In the genomic region with DNA sequence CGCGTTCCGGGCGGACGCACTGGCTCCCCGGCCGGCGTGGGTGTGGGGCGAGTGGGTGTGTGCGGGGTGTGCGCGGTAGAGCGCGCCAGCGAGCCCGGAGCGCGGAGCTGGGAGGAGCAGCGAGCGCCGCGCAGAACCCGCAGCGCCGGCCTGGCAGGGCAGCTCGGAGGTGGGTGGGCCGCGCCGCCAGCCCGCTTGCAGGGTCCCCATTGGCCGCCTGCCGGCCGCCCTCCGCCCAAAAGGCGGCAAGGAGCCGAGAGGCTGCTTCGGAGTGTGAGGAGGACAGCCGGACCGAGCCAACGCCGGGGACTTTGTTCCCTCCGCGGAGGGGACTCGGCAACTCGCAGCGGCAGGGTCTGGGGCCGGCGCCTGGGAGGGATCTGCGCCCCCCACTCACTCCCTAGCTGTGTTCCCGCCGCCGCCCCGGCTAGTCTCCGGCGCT, we compare ENCODE assay signal across 1 cellular context.
TF ChIP-seq lines count a peak whose summit lies in the region.

A gene (plus strand): TSS at position 264 of the 442 bp plus-strand sequence. CDS start 1,211 bp downstream, outside the sequence.

TF ChIP-seq in HepG2, 621 proteins besides CTCF, POLR2A, EP300 and RAD21 (continued from another document and continues in another):
- TF ChIP-seq, protein P1, sequence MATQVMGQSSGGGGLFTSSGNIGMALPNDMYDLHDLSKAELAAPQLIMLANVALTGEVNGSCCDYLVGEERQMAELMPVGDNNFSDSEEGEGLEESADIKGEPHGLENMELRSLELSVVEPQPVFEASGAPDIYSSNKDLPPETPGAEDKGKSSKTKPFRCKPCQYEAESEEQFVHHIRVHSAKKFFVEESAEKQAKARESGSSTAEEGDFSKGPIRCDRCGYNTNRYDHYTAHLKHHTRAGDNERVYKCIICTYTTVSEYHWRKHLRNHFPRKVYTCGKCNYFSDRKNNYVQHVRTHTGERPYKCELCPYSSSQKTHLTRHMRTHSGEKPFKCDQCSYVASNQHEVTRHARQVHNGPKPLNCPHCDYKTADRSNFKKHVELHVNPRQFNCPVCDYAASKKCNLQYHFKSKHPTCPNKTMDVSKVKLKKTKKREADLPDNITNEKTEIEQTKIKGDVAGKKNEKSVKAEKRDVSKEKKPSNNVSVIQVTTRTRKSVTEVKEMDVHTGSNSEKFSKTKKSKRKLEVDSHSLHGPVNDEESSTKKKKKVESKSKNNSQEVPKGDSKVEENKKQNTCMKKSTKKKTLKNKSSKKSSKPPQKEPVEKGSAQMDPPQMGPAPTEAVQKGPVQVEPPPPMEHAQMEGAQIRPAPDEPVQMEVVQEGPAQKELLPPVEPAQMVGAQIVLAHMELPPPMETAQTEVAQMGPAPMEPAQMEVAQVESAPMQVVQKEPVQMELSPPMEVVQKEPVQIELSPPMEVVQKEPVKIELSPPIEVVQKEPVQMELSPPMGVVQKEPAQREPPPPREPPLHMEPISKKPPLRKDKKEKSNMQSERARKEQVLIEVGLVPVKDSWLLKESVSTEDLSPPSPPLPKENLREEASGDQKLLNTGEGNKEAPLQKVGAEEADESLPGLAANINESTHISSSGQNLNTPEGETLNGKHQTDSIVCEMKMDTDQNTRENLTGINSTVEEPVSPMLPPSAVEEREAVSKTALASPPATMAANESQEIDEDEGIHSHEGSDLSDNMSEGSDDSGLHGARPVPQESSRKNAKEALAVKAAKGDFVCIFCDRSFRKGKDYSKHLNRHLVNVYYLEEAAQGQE (IDR thresholded peaks at IDR 0.05; ENCODE audit: borderline replicate concordance in 1 of 2, low read depth in 1 of 2, low read length in 2 of 2), result 0 out of 4 replicates have a peak, but pooled peaks of 1 of the 2 experiments have one; percentile 27
- no peak for TF ChIP-seq ZNF343 (CRISPR knock-in tag; IDR thresholded peaks at IDR 0.05)
- TF ChIP-seq KLF12 (CRISPR knock-in tag; IDR thresholded peaks at IDR 0.05; ENCODE audit: borderline replicate concordance), result peak; percentile 73; the same call in 1 of the 2 replicates
- TF ChIP-seq, protein P2, sequence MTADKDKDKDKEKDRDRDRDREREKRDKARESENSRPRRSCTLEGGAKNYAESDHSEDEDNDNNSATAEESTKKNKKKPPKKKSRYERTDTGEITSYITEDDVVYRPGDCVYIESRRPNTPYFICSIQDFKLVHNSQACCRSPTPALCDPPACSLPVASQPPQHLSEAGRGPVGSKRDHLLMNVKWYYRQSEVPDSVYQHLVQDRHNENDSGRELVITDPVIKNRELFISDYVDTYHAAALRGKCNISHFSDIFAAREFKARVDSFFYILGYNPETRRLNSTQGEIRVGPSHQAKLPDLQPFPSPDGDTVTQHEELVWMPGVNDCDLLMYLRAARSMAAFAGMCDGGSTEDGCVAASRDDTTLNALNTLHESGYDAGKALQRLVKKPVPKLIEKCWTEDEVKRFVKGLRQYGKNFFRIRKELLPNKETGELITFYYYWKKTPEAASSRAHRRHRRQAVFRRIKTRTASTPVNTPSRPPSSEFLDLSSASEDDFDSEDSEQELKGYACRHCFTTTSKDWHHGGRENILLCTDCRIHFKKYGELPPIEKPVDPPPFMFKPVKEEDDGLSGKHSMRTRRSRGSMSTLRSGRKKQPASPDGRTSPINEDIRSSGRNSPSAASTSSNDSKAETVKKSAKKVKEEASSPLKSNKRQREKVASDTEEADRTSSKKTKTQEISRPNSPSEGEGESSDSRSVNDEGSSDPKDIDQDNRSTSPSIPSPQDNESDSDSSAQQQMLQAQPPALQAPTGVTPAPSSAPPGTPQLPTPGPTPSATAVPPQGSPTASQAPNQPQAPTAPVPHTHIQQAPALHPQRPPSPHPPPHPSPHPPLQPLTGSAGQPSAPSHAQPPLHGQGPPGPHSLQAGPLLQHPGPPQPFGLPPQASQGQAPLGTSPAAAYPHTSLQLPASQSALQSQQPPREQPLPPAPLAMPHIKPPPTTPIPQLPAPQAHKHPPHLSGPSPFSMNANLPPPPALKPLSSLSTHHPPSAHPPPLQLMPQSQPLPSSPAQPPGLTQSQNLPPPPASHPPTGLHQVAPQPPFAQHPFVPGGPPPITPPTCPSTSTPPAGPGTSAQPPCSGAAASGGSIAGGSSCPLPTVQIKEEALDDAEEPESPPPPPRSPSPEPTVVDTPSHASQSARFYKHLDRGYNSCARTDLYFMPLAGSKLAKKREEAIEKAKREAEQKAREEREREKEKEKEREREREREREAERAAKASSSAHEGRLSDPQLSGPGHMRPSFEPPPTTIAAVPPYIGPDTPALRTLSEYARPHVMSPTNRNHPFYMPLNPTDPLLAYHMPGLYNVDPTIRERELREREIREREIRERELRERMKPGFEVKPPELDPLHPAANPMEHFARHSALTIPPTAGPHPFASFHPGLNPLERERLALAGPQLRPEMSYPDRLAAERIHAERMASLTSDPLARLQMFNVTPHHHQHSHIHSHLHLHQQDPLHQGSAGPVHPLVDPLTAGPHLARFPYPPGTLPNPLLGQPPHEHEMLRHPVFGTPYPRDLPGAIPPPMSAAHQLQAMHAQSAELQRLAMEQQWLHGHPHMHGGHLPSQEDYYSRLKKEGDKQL (CRISPR knock-in tag; IDR thresholded peaks at IDR 0.05; ENCODE audit: low read depth), result no peak
- peak; percentile 38; the same call in 1 of the 2 replicates for TF ChIP-seq ZNF768 (CRISPR knock-in tag; IDR thresholded peaks at IDR 0.05)
- TF ChIP-seq ZNF670 (CRISPR knock-in tag; IDR thresholded peaks at IDR 0.05; ENCODE audit: borderline replicate concordance), result 0 out of 2 replicates have a peak, but pooled peaks have one; percentile 52
- no peak for TF ChIP-seq NR2F2 (IDR thresholded peaks at IDR 0.05; ENCODE audit: borderline replicate concordance, low read depth)
- no peak for TF ChIP-seq ARNT (IDR thresholded peaks at IDR 0.05)
- TF ChIP-seq DNMT1 (CRISPR knock-in tag; IDR thresholded peaks at IDR 0.05), result 0 out of 2 replicates have a peak, but pooled peaks have one; percentile 59
- TF ChIP-seq FOXJ3 (CRISPR knock-in tag; IDR thresholded peaks at IDR 0.05; ENCODE audit: borderline replicate concordance), result no peak
- peak; percentile 56 for TF ChIP-seq XRCC5 (optimal IDR thresholded peaks at IDR 0.05; ENCODE audit: low read length)
- TF ChIP-seq GPN1 (CRISPR knock-in tag; IDR thresholded peaks at IDR 0.05; ENCODE audit: borderline replicate concordance), result no peak
- TF ChIP-seq ZNF468 (CRISPR knock-in tag; IDR thresholded peaks at IDR 0.05), result no peak
- TF ChIP-seq ZNF33B (CRISPR knock-in tag; IDR thresholded peaks at IDR 0.05), result 0 out of 2 replicates have a peak, but pooled peaks have one; percentile 17
- no peak for TF ChIP-seq EZH2 (conservative IDR thresholded peaks at IDR 0.05; ENCODE audit: low read depth, low read length)
- 0 out of 2 replicates have a peak, but pooled peaks have one; percentile 25 for TF ChIP-seq REPIN1 (CRISPR knock-in tag; IDR thresholded peaks at IDR 0.05; ENCODE audit: borderline replicate concordance, low read depth)
- TF ChIP-seq ZNF674 (CRISPR knock-in tag; IDR thresholded peaks at IDR 0.05; ENCODE audit: low read depth), result no peak
- TF ChIP-seq PHF8 (CRISPR knock-in tag; IDR thresholded peaks at IDR 0.05), result peak; percentile 55
- TF ChIP-seq NFYC (CRISPR knock-in tag; IDR thresholded peaks at IDR 0.05), result peak; percentile 14; the same call in 1 of the 2 replicates
- peak; percentile 62; the same call in 1 of the 2 replicates for TF ChIP-seq HOXA5 (CRISPR knock-in tag; IDR thresholded peaks at IDR 0.05)
- TF ChIP-seq ZNF501 (CRISPR knock-in tag; IDR thresholded peaks at IDR 0.05), result peak; percentile 59
- peak; percentile 38; the same call in 1 of the 2 replicates for TF ChIP-seq ARNT2 (CRISPR knock-in tag; IDR thresholded peaks at IDR 0.05; ENCODE audit: low read depth)
- TF ChIP-seq HMG20A (CRISPR knock-in tag; IDR thresholded peaks at IDR 0.05; ENCODE audit: borderline replicate concordance), result no peak
- TF ChIP-seq, protein P3, sequence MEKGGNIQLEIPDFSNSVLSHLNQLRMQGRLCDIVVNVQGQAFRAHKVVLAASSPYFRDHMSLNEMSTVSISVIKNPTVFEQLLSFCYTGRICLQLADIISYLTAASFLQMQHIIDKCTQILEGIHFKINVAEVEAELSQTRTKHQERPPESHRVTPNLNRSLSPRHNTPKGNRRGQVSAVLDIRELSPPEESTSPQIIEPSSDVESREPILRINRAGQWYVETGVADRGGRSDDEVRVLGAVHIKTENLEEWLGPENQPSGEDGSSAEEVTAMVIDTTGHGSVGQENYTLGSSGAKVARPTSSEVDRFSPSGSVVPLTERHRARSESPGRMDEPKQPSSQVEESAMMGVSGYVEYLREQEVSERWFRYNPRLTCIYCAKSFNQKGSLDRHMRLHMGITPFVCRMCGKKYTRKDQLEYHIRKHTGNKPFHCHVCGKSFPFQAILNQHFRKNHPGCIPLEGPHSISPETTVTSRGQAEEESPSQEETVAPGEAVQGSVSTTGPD (CRISPR knock-in tag; IDR thresholded peaks at IDR 0.05), result no peak
- TF ChIP-seq ZSCAN12 (CRISPR knock-in tag; IDR thresholded peaks at IDR 0.05), result no peak
- no peak; the same call in 1 of the 2 replicates for TF ChIP-seq ARHGAP35 (CRISPR knock-in tag; IDR thresholded peaks at IDR 0.05; ENCODE audit: borderline replicate concordance)
- no peak for TF ChIP-seq ASH2L (IDR thresholded peaks at IDR 0.05; ENCODE audit: insufficient read length, low read depth, low read length)
- 0 out of 2 replicates have a peak, but pooled peaks have one; percentile 37 for TF ChIP-seq ZNF274 (CRISPR knock-in tag; IDR thresholded peaks at IDR 0.05)
- TF ChIP-seq NRL (CRISPR knock-in tag; IDR thresholded peaks at IDR 0.05; ENCODE audit: borderline replicate concordance), result peak; percentile 38; the same call in 1 of the 2 replicates
- peak; percentile 49; the same call in 1 of the 2 replicates for TF ChIP-seq TARDBP (CRISPR knock-in tag; IDR thresholded peaks at IDR 0.05)
- peak; percentile 18; the same call in 1 of the 2 replicates for TF ChIP-seq SATB2 (CRISPR knock-in tag; IDR thresholded peaks at IDR 0.05)
- TF ChIP-seq ZNF138 (CRISPR knock-in tag; IDR thresholded peaks at IDR 0.05; ENCODE audit: low read depth), result peak; percentile 62; the same call in 1 of the 2 replicates
- 0 out of 2 replicates have a peak, but pooled peaks have one; percentile 32 for TF ChIP-seq MEIS2 (CRISPR knock-in tag; IDR thresholded peaks at IDR 0.05)
- TF ChIP-seq MZF1 (CRISPR knock-in tag; IDR thresholded peaks at IDR 0.05; ENCODE audit: borderline replicate concordance), result no peak
- TF ChIP-seq RFX1 (IDR thresholded peaks at IDR 0.05), result no peak
- peak; percentile 25; the same call in 1 of the 2 replicates for TF ChIP-seq SAFB2 (CRISPR knock-in tag; IDR thresholded peaks at IDR 0.05; ENCODE audit: borderline replicate concordance, low read depth)
- TF ChIP-seq PAF1 (CRISPR knock-in tag; IDR thresholded peaks at IDR 0.05), result no peak
- TF ChIP-seq CBX2 (IDR thresholded peaks at IDR 0.05; ENCODE audit: low read depth, low read length), result no peak
- TF ChIP-seq CBX2 (CRISPR knock-in tag; IDR thresholded peaks at IDR 0.05; ENCODE audit: low read depth), result no peak
- peak; percentile 53; the same call in 1 of the 2 replicates for TF ChIP-seq ZNF790 (CRISPR knock-in tag; IDR thresholded peaks at IDR 0.05; ENCODE audit: borderline replicate concordance)
- TF ChIP-seq, protein P4, sequence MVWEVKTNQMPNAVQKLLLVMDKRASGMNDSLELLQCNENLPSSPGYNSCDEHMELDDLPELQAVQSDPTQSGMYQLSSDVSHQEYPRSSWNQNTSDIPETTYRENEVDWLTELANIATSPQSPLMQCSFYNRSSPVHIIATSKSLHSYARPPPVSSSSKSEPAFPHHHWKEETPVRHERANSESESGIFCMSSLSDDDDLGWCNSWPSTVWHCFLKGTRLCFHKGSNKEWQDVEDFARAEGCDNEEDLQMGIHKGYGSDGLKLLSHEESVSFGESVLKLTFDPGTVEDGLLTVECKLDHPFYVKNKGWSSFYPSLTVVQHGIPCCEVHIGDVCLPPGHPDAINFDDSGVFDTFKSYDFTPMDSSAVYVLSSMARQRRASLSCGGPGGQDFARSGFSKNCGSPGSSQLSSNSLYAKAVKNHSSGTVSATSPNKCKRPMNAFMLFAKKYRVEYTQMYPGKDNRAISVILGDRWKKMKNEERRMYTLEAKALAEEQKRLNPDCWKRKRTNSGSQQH (CRISPR knock-in tag; IDR thresholded peaks at IDR 0.05; ENCODE audit: low read depth), result 0 out of 2 replicates have a peak, but pooled peaks have one; percentile 37
- 0 out of 2 replicates have a peak, but pooled peaks have one; percentile 48 for TF ChIP-seq HES4 (CRISPR knock-in tag; IDR thresholded peaks at IDR 0.05; ENCODE audit: borderline replicate concordance)
- TF ChIP-seq ZBTB21 (CRISPR knock-in tag; IDR thresholded peaks at IDR 0.05), result no peak
- TF ChIP-seq MIXL1 (CRISPR knock-in tag; IDR thresholded peaks at IDR 0.05), result no peak
- TF ChIP-seq, protein P5, sequence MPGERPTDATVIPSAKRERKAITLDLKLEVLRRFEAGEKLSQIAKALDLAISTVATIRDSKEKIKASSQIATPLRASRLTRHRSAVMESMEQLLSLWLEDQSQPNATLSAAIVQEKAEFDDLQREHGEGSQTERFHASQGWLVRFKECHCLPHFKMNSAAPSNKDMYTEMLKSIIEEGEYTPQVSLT (CRISPR knock-in tag; IDR thresholded peaks at IDR 0.05; ENCODE audit: borderline replicate concordance, low read depth), result no peak
- TF ChIP-seq CCDC6 (CRISPR knock-in tag; IDR thresholded peaks at IDR 0.05), result peak; percentile 46; the same call in 1 of the 2 replicates
- no peak for TF ChIP-seq ZNF331 (CRISPR knock-in tag; IDR thresholded peaks at IDR 0.05)
- TF ChIP-seq, protein P6, sequence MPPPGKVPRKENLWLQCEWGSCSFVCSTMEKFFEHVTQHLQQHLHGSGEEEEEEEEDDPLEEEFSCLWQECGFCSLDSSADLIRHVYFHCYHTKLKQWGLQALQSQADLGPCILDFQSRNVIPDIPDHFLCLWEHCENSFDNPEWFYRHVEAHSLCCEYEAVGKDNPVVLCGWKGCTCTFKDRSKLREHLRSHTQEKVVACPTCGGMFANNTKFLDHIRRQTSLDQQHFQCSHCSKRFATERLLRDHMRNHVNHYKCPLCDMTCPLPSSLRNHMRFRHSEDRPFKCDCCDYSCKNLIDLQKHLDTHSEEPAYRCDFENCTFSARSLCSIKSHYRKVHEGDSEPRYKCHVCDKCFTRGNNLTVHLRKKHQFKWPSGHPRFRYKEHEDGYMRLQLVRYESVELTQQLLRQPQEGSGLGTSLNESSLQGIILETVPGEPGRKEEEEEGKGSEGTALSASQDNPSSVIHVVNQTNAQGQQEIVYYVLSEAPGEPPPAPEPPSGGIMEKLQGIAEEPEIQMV (CRISPR knock-in tag; IDR thresholded peaks at IDR 0.05; ENCODE audit: low read depth), result peak; percentile 48; the same call in 1 of the 2 replicates
- TF ChIP-seq BORCS8-MEF2B (CRISPR knock-in tag; IDR thresholded peaks at IDR 0.05), result 0 out of 2 replicates have a peak, but pooled peaks have one; percentile 39
- peak; percentile 19 for TF ChIP-seq TEAD3 (CRISPR knock-in tag; optimal IDR thresholded peaks at IDR 0.05; ENCODE audit: borderline replicate concordance)
- TF ChIP-seq ZNF383 (CRISPR knock-in tag; IDR thresholded peaks at IDR 0.05; ENCODE audit: borderline replicate concordance), result no peak
- no peak for TF ChIP-seq GTF3A (CRISPR knock-in tag; conservative IDR thresholded peaks at IDR 0.05)
- TF ChIP-seq MAFG (CRISPR knock-in tag; IDR thresholded peaks at IDR 0.05), result no peak
- TF ChIP-seq ZNF761 (CRISPR knock-in tag; conservative IDR thresholded peaks at IDR 0.05), result 0 out of 2 replicates have a peak, but pooled peaks have one; percentile 30
- TF ChIP-seq ZNF136 (CRISPR knock-in tag; IDR thresholded peaks at IDR 0.05; ENCODE audit: low read depth), result no peak
- TF ChIP-seq FOXK2 (IDR thresholded peaks at IDR 0.05), result no peak
- peak; percentile 61; the same call in 1 of the 2 replicates for TF ChIP-seq SAP130 (CRISPR knock-in tag; IDR thresholded peaks at IDR 0.05; ENCODE audit: low read depth)
- TF ChIP-seq STAG1 (CRISPR knock-in tag; IDR thresholded peaks at IDR 0.05), result peak; percentile 52
- TF ChIP-seq ZNF446 (CRISPR knock-in tag; IDR thresholded peaks at IDR 0.05), result peak; percentile 97
- peak; percentile 25; the same call in 1 of the 2 replicates for TF ChIP-seq NCOA1 (CRISPR knock-in tag; IDR thresholded peaks at IDR 0.05)
